In the genomic region with DNA sequence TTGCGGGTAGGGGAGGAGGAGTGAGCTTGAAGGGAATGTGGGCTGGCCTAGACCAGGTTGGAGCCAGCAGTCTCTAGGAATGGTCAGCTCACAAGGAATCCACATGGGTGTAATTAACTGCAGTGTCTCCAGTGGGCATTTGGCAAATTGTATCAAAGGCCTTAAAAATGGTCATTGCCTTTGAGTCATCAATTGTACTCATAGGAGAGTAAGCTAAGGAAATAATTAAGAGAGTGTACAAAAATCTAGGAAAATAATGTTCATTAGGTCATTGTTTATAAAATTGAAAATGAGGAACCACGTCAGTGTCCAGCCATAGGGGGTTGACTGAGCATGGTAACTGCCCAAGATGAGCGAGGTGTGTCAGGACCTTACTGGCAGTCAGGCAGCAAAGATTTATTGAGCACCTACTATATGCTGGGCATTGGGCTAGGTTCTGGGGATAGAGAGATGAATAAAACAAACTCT, we compare ENCODE assay signal across 13 cellular contexts. TPM values are rescaled to one million over a fixed set of nuclear protein-coding genes. Genes with fewer than 3 reads are reported as not detected.
A peak's percentile ranks its signal among the peaks of the same experiment; 100 is the strongest.
DNase-seq lines count a peak whose midpoint lies in the region; ATAC-seq and TF ChIP-seq lines count a peak whose summit lies in the region.
"Had no signal": no experiment of that assay in that cellular context is flagged by ENCODE, and none has a peak within 500 bp of the region (broad histone marks: within the 10 kb centered on the region; RNA-seq: fewer than 3 reads in every experiment).

No MANE protein-coding gene starts in this region.

- POLR2A ChIA-PET in AG04450 (lab: Yijun Ruan, JAX) (interaction anchor here (0.8 to 2.4 kb wide), 7 partner anchors 11 to 164 kb away, joined by 3 to 24 read pairs (median 7); partner anchors contain the start of gene DUSP1), HEK293 (lab: Yijun Ruan, JAX) (interaction anchor here (0.6 to 1.6 kb wide), 2 partner anchors 158 to 391 kb away, joined by 3 to 5 read pairs; partner anchors contain the start of gene DUSP1)

- CTCF ChIA-PET in AG04450 (lab: Charles Lee) (interaction anchor here (0.6 to 7.2 kb wide), 10 partner anchors 9 to 222 kb away, joined by 3 to 80 read pairs (median 5); no protein-coding TSS in a partner anchor), HEK293 (lab: Yijun Ruan, JAX) (interaction anchor here (0.9 to 2.0 kb wide), 7 partner anchors 10 to 222 kb away, joined by 3 to 16 read pairs (median 5); no protein-coding TSS in a partner anchor)

- no peak overlapping the region for H3K4me3 ChIP-seq in AG04450 (ENCODE audit: low read depth, low read length)
- H3K4me3 ChIP-seq in HEK293 (ENCODE audit: low read depth, low read length), result no peak overlapping the region
- H3K4me3 ChIP-seq in ascending aorta, result no peak overlapping the region

- H3K36me3 ChIP-seq in HEK293 (ENCODE audit: control insufficient read depth in 2 of 2, insufficient read depth in 1 of 2, low read length in 2 of 2) (peaks cover 0 to 20% of the 10 kb centered on the region in 2 experiments; a peak in 2 of 3 replicates), ascending aorta (peaks cover 26 to 54% of the 10 kb centered on the region in 2 donors)

- H3K27ac ChIP-seq in AG04450 (ENCODE audit: low read depth, low read length) (peak overlapping the region; percentile 80), HEK293 (ENCODE audit: extremely low read depth, low read depth, low read length) (no peak overlapping the region), ascending aorta (peak overlapping the region; percentile 93 to 94), foreskin keratinocyte (no peak overlapping the region)
- H3K27ac ChIP-seq: C4-2B had no signal

- H3K27me3 ChIP-seq in AG04450 (ENCODE audit: control insufficient read depth, insufficient read depth, low read length), result no peaks in the 10 kb centered on the region
- H3K27me3 ChIP-seq in ascending aorta, result no peaks in the 10 kb centered on the region
- H3K27me3 ChIP-seq in foreskin keratinocyte, result no peaks in the 10 kb centered on the region

- ATAC-seq in GM18861 (IDR thresholded peaks at IDR 0.05; ENCODE audit: unreplicated experiment) (no peak), foreskin keratinocyte (no peak)
- no peak for ATAC-seq in stimulated activated effector memory CD8-positive, alpha-beta T cell treated with anti-CD3 and anti-CD28 coated beads, Interleukin-12 subunit alpha, Interleukin-12 subunit beta, amount 100 ng/mL, for 72 hours
- ATAC-seq: stimulated activated naive B cell treated with anti-CD40 and anti-IgM and Interleukin-4, amounts not matched to agents 10 μg/mL and 1 μg/mL and 100 μg/mL, for 72 hours had no signal

- peaks cover 25% of the 10 kb centered on the region for H3K36me3 Mint-ChIP-seq in stimulated activated effector memory CD8-positive, alpha-beta T cell treated with anti-CD3 and anti-CD28 coated beads, Interleukin-12 subunit alpha, Interleukin-12 subunit beta, amount 100 ng/mL, for 72 hours

- TF ChIP-seq CTCF in AG04450 (IDR thresholded peaks at IDR 0.05; ENCODE audit: low read depth, low read length) (peak; percentile 44), HEK293 (tag by site-specific recombination; IDR thresholded peaks at IDR 0.05) (no peak), ascending aorta (IDR thresholded peaks at IDR 0.05) (no peak), foreskin keratinocyte (conservative IDR thresholded peaks at IDR 0.05) (no peak)

- intact Hi-C loops in ascending aorta (cut with DNase I), result no loop called here

- peak; percentile 86 for DNase-seq in AG04450 (ENCODE audit: low read depth, low spot score)
- no peak for DNase-seq in ascending aorta (ENCODE audit: low spot score in 2 of 2)
- DNase-seq in hepatic stellate cell (ENCODE audit: low spot score), result peak; percentile 71
- no peak for DNase-seq in foreskin keratinocyte
- no peak for DNase-seq in stimulated activated effector memory CD8-positive, alpha-beta T cell treated with anti-CD3 and anti-CD28 coated beads, Interleukin-12 subunit alpha, Interleukin-12 subunit beta, amount 100 ng/mL, for 72 hours (ENCODE audit: low spot score in 2 of 2)
- no peak for DNase-seq in HT-29 (ENCODE audit: low spot score)
- DNase-seq: GF-D8; NCI-H2171; stimulated activated CD4-positive, alpha-beta T cell treated with anti-CD3 and anti-CD28 coated beads, Interleukin-4, amount 100 ng/mL, for 24 hours; stimulated activated naive B cell treated with anti-CD40 and anti-IgM and Interleukin-4, amounts not matched to agents 10 μg/mL and 1 μg/mL and 100 μg/mL, for 72 hours had no signal

- H3K4me1 Mint-ChIP-seq in stimulated activated effector memory CD8-positive, alpha-beta T cell treated with anti-CD3 and anti-CD28 coated beads, Interleukin-12 subunit alpha, Interleukin-12 subunit beta, amount 100 ng/mL, for 72 hours, result peaks cover 10% of the 10 kb centered on the region

- H3K4me1 ChIP-seq in HEK293 (ENCODE audit: control insufficient read depth, insufficient read depth, low read length), result no peaks in the 10 kb centered on the region
- H3K4me1 ChIP-seq in ascending aorta, result peaks cover 18 to 22% of the 10 kb centered on the region in 2 donors
- peaks cover 8% of the 10 kb centered on the region for H3K4me1 ChIP-seq in foreskin keratinocyte

- no peak overlapping the region for H3K4me3 Mint-ChIP-seq in stimulated activated effector memory CD8-positive, alpha-beta T cell treated with anti-CD3 and anti-CD28 coated beads, Interleukin-12 subunit alpha, Interleukin-12 subunit beta, amount 100 ng/mL, for 72 hours
- H3K4me3 Mint-ChIP-seq: stimulated activated naive B cell treated with anti-CD40 and anti-IgM and Interleukin-4, amounts not matched to agents 10 μg/mL and 1 μg/mL and 100 μg/mL, for 72 hours had no signal

- H3K27ac Mint-ChIP-seq in stimulated activated effector memory CD8-positive, alpha-beta T cell treated with anti-CD3 and anti-CD28 coated beads, Interleukin-12 subunit alpha, Interleukin-12 subunit beta, amount 100 ng/mL, for 72 hours, result no peak overlapping the region
- H3K27ac Mint-ChIP-seq: stimulated activated naive B cell treated with anti-CD40 and anti-IgM and Interleukin-4, amounts not matched to agents 10 μg/mL and 1 μg/mL and 100 μg/mL, for 72 hours had no signal

- H3K9me3 Mint-ChIP-seq in stimulated activated effector memory CD8-positive, alpha-beta T cell treated with anti-CD3 and anti-CD28 coated beads, Interleukin-12 subunit alpha, Interleukin-12 subunit beta, amount 100 ng/mL, for 72 hours, result no peaks in the 10 kb centered on the region
- H3K9me3 Mint-ChIP-seq: stimulated activated naive B cell treated with anti-CD40 and anti-IgM and Interleukin-4, amounts not matched to agents 10 μg/mL and 1 μg/mL and 100 μg/mL, for 72 hours had no signal

- no peaks in the 10 kb centered on the region for H3K9me3 ChIP-seq in AG04450 (ENCODE audit: control insufficient read depth, insufficient read depth, low read length)
- no peaks in the 10 kb centered on the region for H3K9me3 ChIP-seq in HEK293 (ENCODE audit: control insufficient read depth, insufficient read depth, low read depth, low read length)
- no peaks in the 10 kb centered on the region for H3K9me3 ChIP-seq in ascending aorta

TF ChIP-seq in HEK293, 187 proteins besides CTCF, POLR2A, EP300 and RAD21:
- TF ChIP-seq ZNF664 (tag by site-specific recombination; IDR thresholded peaks at IDR 0.05) (peak; percentile 82; the same call in 1 of the 2 replicates), ZNF610 (tag by site-specific recombination; IDR thresholded peaks at IDR 0.05; ENCODE audit: borderline replicate concordance) (no peak), GLIS1 (tag by site-specific recombination; IDR thresholded peaks at IDR 0.05) (no peak)

RNA-seq across cellular contexts. Expression of gene RPL26L1, which starts 29.8 kb away (rescaled TPM):
- polyA plus RNA-seq in AG04450 (2011; rRNA removed) (83.5 and 88.2 TPM in 2 replicates), foreskin keratinocyte (101 and 110 TPM in 2 replicates)
- 45.7 and 50.0 TPM in 2 replicates for polyA minus RNA-seq in AG04450 (2011; rRNA and poly(A)+ RNA removed)
- total RNA-seq in ascending aorta (0.75 TPM), foreskin keratinocyte (71.0 and 80.3 TPM in 2 replicates)
- 36.6 and 41.9 TPM in 2 replicates for total RNA-seq in HT-29 (2014; rRNA removed; shearing (Covaris generic))

RNA-seq across cellular contexts. Expression of gene ATP6V0E1, which starts 54.2 kb away (rescaled TPM):
- polyA plus RNA-seq in AG04450 (2011; rRNA removed), result 583 and 610 TPM in 2 replicates
- 182 and 220 TPM in 2 replicates for polyA minus RNA-seq in AG04450 (2011; rRNA and poly(A)+ RNA removed)
- total RNA-seq in ascending aorta, result 62.6 TPM
- 136 and 157 TPM in 2 replicates for total RNA-seq in foreskin keratinocyte
- 279 and 299 TPM in 2 replicates for polyA plus RNA-seq in foreskin keratinocyte
- 90.3 and 90.5 TPM in 2 replicates for total RNA-seq in HT-29 (2014; rRNA removed; shearing (Covaris generic))

Comparison
In these comparisons a context has a peak if more than half of its experiments do, and no peak if none do; other contexts are left out.
1. DNase-seq: peak in AG04450 (single experiment) and hepatic stellate cell (single experiment); none in ascending aorta (0 of 2), foreskin keratinocyte (0 of 2), stimulated activated effector memory CD8-positive, alpha-beta T cell treated with anti-CD3 and anti-CD28 coated beads, Interleukin-12 subunit alpha, Interleukin-12 subunit beta, amount 100 ng/mL, for 72 hours (0 of 2) and HT-29 (single experiment).
2. H3K27ac ChIP-seq: peak in AG04450 (single experiment) and ascending aorta (2 of 2); none in HEK293 (single experiment) and foreskin keratinocyte (single experiment).
3. RNA of gene RPL26L1, which starts 29.8 kb away (total RNA-seq): 71.0 to 80.3 TPM in foreskin keratinocyte and 36.6 to 41.9 TPM in HT-29; 0.75 TPM in ascending aorta (single experiment); every median in the first group is over 10 times any median in the second.